Comparison of ENCODE assay signal across 9 cellular contexts in genomic region chr10:131979336-131979735, GRCh38. TPM values are rescaled to one million over a fixed set of nuclear protein-coding genes. Genes with fewer than 3 reads are reported as not detected.
DNase-seq lines count a peak whose midpoint lies in the region; ATAC-seq, FAIRE-seq and TF ChIP-seq lines count a peak whose summit lies in the region.
"Had no signal": no experiment of that assay in that cellular context is flagged by ENCODE, and none has a peak within 500 bp of the region (broad histone marks: within the 10 kb centered on the region; RNA-seq: fewer than 3 reads in every experiment).

No MANE protein-coding gene starts in this region.

- no peaks in the 10 kb centered on the region for H3K36me3 Mint-ChIP-seq in activated T-cell treated with anti-CD3 and anti-CD28 coated beads, Interleukin-2, amount 50 U/mL, for 4 hours (ENCODE audit: insufficient read depth)

- peak overlapping the region; percentile 59 for H3K4me3 Mint-ChIP-seq in activated T-cell treated with anti-CD3 and anti-CD28 coated beads, Interleukin-2, amount 50 U/mL, for 4 hours

- WGBS in HepG2 (ENCODE audit: low lambda C conversion rate) = 31% methylated on average over 7 of the region's 7 CpGs

- H3K4me3 ChIP-seq in HepG2 (replicated peaks in 1 of 3; ENCODE audit: insufficient read depth in 1 of 3, low read depth in 2 of 3, low read length in 3 of 3) = peak overlapping the region; percentile 88 to 98 (median 91)
- H3K4me3 ChIP-seq in subcutaneous abdominal adipose tissue (ENCODE audit: low read depth in 1 of 5, low read length in 5 of 5) = peak overlapping the region; percentile 56 to 90 (median 85)

- no peak for TF ChIP-seq POLR2A in HepG2 (IDR thresholded peaks at IDR 0.05; ENCODE audit: insufficient read depth in 1 of 2, low read depth in 2 of 2, low read length in 2 of 2)

- no peak for FAIRE-seq in HepG2 (lab: Jason Lieb, UNC)

- peaks cover 73% of the 10 kb centered on the region for H3K4me1 ChIP-seq in HepG2 (ENCODE audit: insufficient read depth, low read length)
- H3K4me1 ChIP-seq in subcutaneous abdominal adipose tissue (ENCODE audit: control insufficient read depth in 5 of 5, insufficient read depth in 5 of 5, low read length in 5 of 5) = peaks cover 6 to 51% (median 39%) of the 10 kb centered on the region in 5 donors

- H3K9me3 ChIP-seq in HepG2 (ENCODE audit: low read length) (no peaks in the 10 kb centered on the region), subcutaneous abdominal adipose tissue (ENCODE audit: control insufficient read depth in 5 of 5, low read length in 5 of 5) (no peaks in the 10 kb centered on the region)

- H3K36me3 ChIP-seq in HepG2 (replicated peaks in 1 of 2; ENCODE audit: control insufficient read depth in 1 of 2, insufficient read depth in 2 of 2, low read length in 2 of 2) (peaks cover 8 to 28% of the 10 kb centered on the region in 2 experiments), subcutaneous abdominal adipose tissue (ENCODE audit: control insufficient read depth in 5 of 5, insufficient read depth in 5 of 5, low read length in 5 of 5) (peaks cover 0 to 4% (median 2%) of the 10 kb centered on the region in 5 donors)

- peak overlapping the region; percentile 91 for H3K9ac ChIP-seq in HepG2 (ENCODE audit: insufficient read depth, low read depth, low read length)
- H3K9ac ChIP-seq in subcutaneous abdominal adipose tissue (ENCODE audit: low read length in 5 of 5) = peak overlapping the region in 4 of 5 donors; percentile 41 to 77 (median 60)

- H3K4me1 Mint-ChIP-seq in activated T-cell treated with anti-CD3 and anti-CD28 coated beads, Interleukin-2, amount 50 U/mL, for 4 hours (ENCODE audit: low read depth) = peaks cover 54% of the 10 kb centered on the region

- no peak for TF ChIP-seq CTCF in HepG2 (CRISPR knock-in tag; IDR thresholded peaks at IDR 0.05)

- H4K20me1 ChIP-seq in HepG2 (ENCODE audit: insufficient read depth, low read length) = peaks cover 66% of the 10 kb centered on the region

- H3K9me3 Mint-ChIP-seq in activated T-cell treated with anti-CD3 and anti-CD28 coated beads, Interleukin-2, amount 50 U/mL, for 4 hours = no peaks in the 10 kb centered on the region

- no peak for ATAC-seq in activated T-cell treated with anti-CD3 and anti-CD28 coated beads, Interleukin-2, amount 50 U/mL, for 4 hours
- ATAC-seq in HepG2 = no peak

- H3K27ac ChIP-seq in angular gyrus (ENCODE audit: low read depth, low read length) = peak overlapping the region; percentile 63
- H3K27ac ChIP-seq in HepG2 (ENCODE audit: extremely low read length, insufficient read depth, low read length) = peak overlapping the region; percentile 64
- H3K27ac ChIP-seq in subcutaneous abdominal adipose tissue (ENCODE audit: low read depth, low read length) = peak overlapping the region; percentile 69

- H3K4me2 ChIP-seq in HepG2 (ENCODE audit: low read depth, low read length) = peak overlapping the region; percentile 91

- no peak for DNase-seq in activated T-cell treated with anti-CD3 and anti-CD28 coated beads, Interleukin-2, amount 50 U/mL, for 4 hours
- DNase-seq in activated T-cell treated with anti-CD3 and anti-CD28 coated beads for 4 hours = no peak
- no peak for DNase-seq in HepG2 (ENCODE audit: low spot score)
- no peak for DNase-seq in activated effector memory CD4-positive, alpha-beta T cell treated with Interleukin-2 at 50 U/mL for 16 hours
- DNase-seq in islet precursor cell = no peak
- DNase-seq in hypothalamus (lab: John Stamatoyannopoulos, UW) = no peak
- DNase-seq: COR-L47 had no signal

- peaks cover 73% of the 10 kb centered on the region for H3K79me2 ChIP-seq in HepG2 (ENCODE audit: insufficient read depth, low read length)

- CTCF ChIA-PET in HepG2 (lab: Yijun Ruan, JAX; ENCODE audit: low intra/inter-chr PET ratio, low total read pairs) = no interaction called here

- intact Hi-C loops in HepG2 (cut with micrococcal nuclease; ENCODE audit: unreplicated experiment) = loop anchor here (2.0 to 5.0 kb wide), 2 partner anchors 43 to 77 kb away; partner anchors contain the start of gene PPP2R2D

- no TSS peak for BruUV-seq in HepG2 (replicated peaks; lab: Mats Ljungman, UMichigan)

- H3K27me3 Mint-ChIP-seq in activated T-cell treated with anti-CD3 and anti-CD28 coated beads, Interleukin-2, amount 50 U/mL, for 4 hours (ENCODE audit: low read depth) = no peaks in the 10 kb centered on the region

- no peak overlapping the region for H2AFZ ChIP-seq in HepG2 (ENCODE audit: low read length)

- in situ Hi-C loops in HepG2 (cut with HindIII; ENCODE audit: extremely low pct_ligation_motif_present, low pct_unique_long_range_greater_than_20kb) = loop anchor here (5.0 kb wide), 1 partner anchor 43 kb away; no protein-coding TSS in a partner anchor

- POLR2A ChIA-PET in HepG2 (lab: Yijun Ruan, JAX) = interaction anchor here (1.6 to 4.3 kb wide), 3 partner anchors 18 to 87 kb away, joined by 3 to 49 read pairs (median 17); partner anchors contain the start of gene PPP2R2D

- no peak for TF ChIP-seq RAD21 in HepG2 (CRISPR knock-in tag; IDR thresholded peaks at IDR 0.05)

- TF ChIP-seq EP300 in HepG2 (IDR thresholded peaks at IDR 0.05; ENCODE audit: low read depth in 2 of 2, low read length in 2 of 2) (no peak), HepG2 (CRISPR knock-in tag; IDR thresholded peaks at IDR 0.05; ENCODE audit: borderline replicate concordance) (no peak)

- no peaks in the 10 kb centered on the region; a peak in 1 of 5 replicates for H3K27me3 ChIP-seq in HepG2 (ENCODE audit: control insufficient read depth in 1 of 2, insufficient read depth in 2 of 2, low read length in 2 of 2)
- H3K27me3 ChIP-seq in subcutaneous abdominal adipose tissue (ENCODE audit: control insufficient read depth in 5 of 5, insufficient read depth in 4 of 5, low read length in 5 of 5) = no peaks in the 10 kb centered on the region

TF ChIP-seq in HepG2, 621 proteins besides CTCF, POLR2A, EP300 and RAD21 (continues in another document):
- TF ChIP-seq ZSCAN21 (CRISPR knock-in tag; IDR thresholded peaks at IDR 0.05; ENCODE audit: borderline replicate concordance) (no peak), RBM39 (IDR thresholded peaks at IDR 0.05; ENCODE audit: low read depth, low read length, poor library complexity, severe bottlenecking) (no peak), LCORL (IDR thresholded peaks at IDR 0.05) (no peak), LCORL (CRISPR knock-in tag; IDR thresholded peaks at IDR 0.05) (no peak), HDAC1 (CRISPR knock-in tag; IDR thresholded peaks at IDR 0.05) (0 out of 2 replicates have a peak, but pooled peaks have one; percentile 5), IKZF1 (IDR thresholded peaks at IDR 0.05) (no peak), NRL (CRISPR knock-in tag; IDR thresholded peaks at IDR 0.05; ENCODE audit: borderline replicate concordance) (no peak), ASH2L (IDR thresholded peaks at IDR 0.05; ENCODE audit: insufficient read length, low read depth, low read length) (peak; percentile 16), CSRNP1 (CRISPR knock-in tag; IDR thresholded peaks at IDR 0.05) (no peak), TGIF2 (CRISPR knock-in tag; IDR thresholded peaks at IDR 0.05) (no peak), ZNF354B (CRISPR knock-in tag; IDR thresholded peaks at IDR 0.05) (peak; percentile 27; the same call in 1 of the 2 replicates)

RNA-seq across cellular contexts. Expression of gene BNIP3, which starts 2.4 kb away (rescaled TPM):
- 10 to 100 TPM; 36.5 to 40.5 (median 38.6) TPM for total RNA-seq in activated T-cell treated with anti-CD3 and anti-CD28 coated beads, Interleukin-2, amount 50 U/mL, for 4 hours
- 73.7 and 86.7 TPM in 2 replicates for total RNA-seq in HepG2 (2016; rRNA removed; fragmentation: Illumina TruSeq; extraction: Trizol)
- 57.4 and 60.2 TPM in 2 replicates for total RNA-seq in HepG2 (2016; cell fraction: cytosol; rRNA removed; fragmentation: Illumina TruSeq; extraction: Trizol; ENCODE audit: low read depth)
- total RNA-seq in HepG2 (2016; cell fraction: insoluble cytoplasmic fraction; rRNA removed; fragmentation: Illumina TruSeq; extraction: Trizol) = 71.8 and 94.2 TPM in 2 replicates
- total RNA-seq in HepG2 (2016; cell fraction: membrane; rRNA removed; fragmentation: Illumina TruSeq; extraction: Trizol) = 64.9 and 67.4 TPM in 2 replicates
- total RNA-seq in HepG2 (2016; cell fraction: nucleus; rRNA removed; fragmentation: Illumina TruSeq; extraction: Trizol) = 26.3 and 33.7 TPM in 2 replicates
- polyA plus RNA-seq in HepG2 (2011; rRNA removed) = 170 and 223 TPM in 2 replicates
- polyA plus RNA-seq in HepG2 (2011; cell fraction: cytosol; rRNA removed) = 338 and 339 TPM in 2 replicates
- 163 and 165 TPM in 2 replicates for polyA plus RNA-seq in HepG2 (2011; cell fraction: nucleus; rRNA removed)
- 188 and 302 TPM in 2 replicates for polyA plus RNA-seq in HepG2 (2012)
- polyA plus RNA-seq in HepG2 (2016; cell fraction: cytosol; fragmentation: Illumina TruSeq; extraction: Trizol; ENCODE audit: low read depth) = 70.8 and 79.0 TPM in 2 replicates
- 107 and 108 TPM in 2 replicates for polyA plus RNA-seq in HepG2 (2016; cell fraction: insoluble cytoplasmic fraction; fragmentation: Illumina TruSeq; extraction: Trizol; ENCODE audit: low read depth)
- polyA plus RNA-seq in HepG2 (2016; cell fraction: membrane; fragmentation: Illumina TruSeq; extraction: Trizol; ENCODE audit: low read depth) = 59.2 and 59.3 TPM in 2 replicates
- 56.7 and 59.3 TPM in 2 replicates for polyA plus RNA-seq in HepG2 (2016; cell fraction: nucleus; fragmentation: Illumina TruSeq; extraction: Trizol; ENCODE audit: insufficient read depth, low read depth)
- 13.5 and 140 TPM in 2 replicates for polyA minus RNA-seq in HepG2 (2011; rRNA and poly(A)+ RNA removed; ENCODE audit: low replicate concordance)
- polyA minus RNA-seq in HepG2 (2011; cell fraction: cytosol; rRNA and poly(A)+ RNA removed) = 117 and 136 TPM in 2 replicates
- polyA minus RNA-seq in HepG2 (2011; cell fraction: nucleus; rRNA and poly(A)+ RNA removed) = 54.7 and 62.3 TPM in 2 replicates
